In the genomic region with DNA sequence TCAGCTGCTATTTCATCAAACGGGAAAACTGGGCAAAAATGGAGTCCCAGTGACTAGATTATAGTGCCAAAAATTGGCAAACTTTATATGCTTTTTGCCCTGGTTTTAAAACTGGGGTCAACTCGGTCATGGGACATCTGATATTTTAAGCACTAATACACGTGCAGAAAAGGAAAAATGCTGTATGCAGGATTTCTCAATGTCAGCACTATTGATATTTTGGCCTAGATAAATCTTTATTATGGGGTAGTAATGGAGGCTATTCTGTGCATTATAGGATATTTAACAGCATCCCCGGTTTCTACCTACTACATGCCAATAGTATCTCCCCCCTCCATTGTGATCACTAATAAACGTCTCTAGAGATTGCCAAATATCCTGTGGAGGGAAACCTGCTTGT, we compare ENCODE assay signal across 34 cellular contexts.
"Had no signal": no experiment of that assay in that cellular context is flagged by ENCODE, and none has a peak within 500 bp of the region (broad histone marks: within the 10 kb centered on the region; RNA-seq: fewer than 3 reads in every experiment).

No MANE protein-coding gene starts in this region.

- H3K27me3 ChIP-seq: MG63 had no signal

- H3K36me3 ChIP-seq: MG63 had no signal

- H3K9me3 ChIP-seq: MG63 had no signal

- H3K4me3 ChIP-seq: MG63 had no signal

- DNase-seq: Karpas-422, Kasumi-1, MG63, MV-4-11, NCI-H1048, NCI-H1092, NCI-H1092 treated with DMSO at 0.1 percent for 48 hours, NCI-H1105, NCI-H1105 treated with DMSO at 0.1 percent for 48 hours, NCI-H1417, NCI-H1417 treated with DMSO at 0.1 percent for 48 hours, NCI-H1436, NCI-H1436 treated with DMSO at 0.1 percent for 48 hours, NCI-H146, NCI-H1694, NCI-H1694 treated with DMSO at 0.1 percent for 48 hours, NCI-H187, NCI-H187 treated with DMSO at 0.1 percent for 48 hours, NCI-H1930, NCI-H2029, NCI-H2029 treated with DMSO at 0.1 percent for 48 hours, NCI-H2081, NCI-H2081 treated with DMSO at 0.1 percent for 48 hours, NCI-H2107, NCI-H2171, NCI-H2171 treated with DMSO at 0.1 percent for 48 hours, NCI-H2227 treated with DMSO at 0.1 percent for 48 hours, NCI-H226, NCI-H345, NCI-H446, NCI-H446 treated with DMSO at 0.1 percent for 48 hours, NCI-H510A, NCI-H510A treated with DMSO at 0.1 percent for 48 hours, NCI-H524 had no signal
